ENCODE assay signal across 1 cellular context in the genomic region with DNA sequence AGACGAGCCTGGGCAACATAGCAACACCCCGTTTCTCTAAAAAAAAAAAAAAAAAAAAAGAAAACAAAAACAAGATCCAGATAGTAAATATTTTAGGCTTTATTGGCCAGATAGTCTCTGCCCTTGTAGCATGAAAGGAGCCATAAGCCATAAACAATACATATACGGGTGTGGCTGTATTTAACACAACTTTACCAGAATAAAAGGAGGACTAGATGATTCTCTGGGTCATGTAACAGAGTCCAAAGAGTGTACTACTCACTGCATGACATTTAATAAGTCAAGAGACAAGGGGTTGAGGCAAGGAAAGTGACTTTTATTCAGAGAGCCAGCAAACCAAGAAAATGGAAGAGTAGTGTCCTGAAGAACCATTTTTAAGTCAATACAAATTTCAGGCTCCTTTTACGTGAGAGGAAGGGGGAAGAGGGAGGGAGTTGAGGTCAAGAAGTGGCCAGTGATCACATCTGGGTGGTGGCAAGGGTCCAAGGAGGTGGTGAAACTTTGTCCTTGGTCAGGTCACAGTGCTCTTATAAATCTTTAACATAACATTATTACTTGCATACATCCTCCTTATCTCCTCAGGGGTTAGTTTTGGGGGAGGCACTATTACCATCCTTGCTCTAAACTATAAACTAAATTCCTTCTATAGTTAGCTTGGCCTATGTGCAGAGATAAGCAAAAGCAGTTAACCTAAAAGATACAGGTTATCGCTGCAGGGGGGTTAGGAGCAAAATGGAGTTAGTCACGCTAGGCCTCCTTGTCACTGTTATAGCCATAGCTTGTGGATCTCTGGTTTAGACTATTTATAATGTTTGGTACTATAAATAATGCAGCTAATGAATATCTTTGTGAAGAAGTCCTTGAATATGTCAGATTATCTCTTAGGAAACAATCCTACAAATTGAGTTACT.
TF ChIP-seq lines count a peak whose summit lies in the region.

No MANE protein-coding gene starts in this region.

TF ChIP-seq in K562, 482 proteins besides CTCF, POLR2A, EP300 and RAD21 (continued from another document and continues in another):
- TF ChIP-seq, protein P1, sequence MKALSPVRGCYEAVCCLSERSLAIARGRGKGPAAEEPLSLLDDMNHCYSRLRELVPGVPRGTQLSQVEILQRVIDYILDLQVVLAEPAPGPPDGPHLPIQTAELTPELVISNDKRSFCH (CRISPR knock-in tag; IDR thresholded peaks at IDR 0.05) = no peak
- TF ChIP-seq, protein P1 (tag; IDR thresholded peaks at IDR 0.05) = peak; percentile 93
- TF ChIP-seq EZH2 (IDR thresholded peaks at IDR 0.05; ENCODE audit: borderline replicate concordance, low read depth, low read length) (no peak), TCFL5 (CRISPR knock-in tag; conservative IDR thresholded peaks at IDR 0.05) (peak; percentile 89), TRIM28 (IDR thresholded peaks at IDR 0.05) (no peak), ZNF766 (CRISPR knock-in tag; conservative IDR thresholded peaks at IDR 0.05) (peak; percentile 92), ZNF133 (CRISPR knock-in tag; IDR thresholded peaks at IDR 0.05) (0 out of 2 replicates have a peak, but pooled peaks have one; percentile 75), E2F3 (CRISPR knock-in tag; IDR thresholded peaks at IDR 0.05) (peak; percentile 64; the same call in 1 of the 2 replicates), MAFK (IDR thresholded peaks at IDR 0.05; ENCODE audit: low read length) (no peak), NR4A1 (CRISPR knock-in tag; IDR thresholded peaks at IDR 0.05) (0 out of 2 replicates have a peak, but pooled peaks have one; percentile 70), NR4A1 (tag; IDR thresholded peaks at IDR 0.05) (peak; percentile 98), RAD51 (IDR thresholded peaks at IDR 0.05; ENCODE audit: borderline replicate concordance, low read depth) (no peak), NR2C2 (CRISPR knock-in tag; IDR thresholded peaks at IDR 0.05) (no peak), NR2C2 (tag; IDR thresholded peaks at IDR 0.05) (peak; percentile 65), ZNF586 (CRISPR knock-in tag; conservative IDR thresholded peaks at IDR 0.05) (0 out of 2 replicates have a peak, but pooled peaks have one; percentile 24), ZNF124 (CRISPR knock-in tag; IDR thresholded peaks at IDR 0.05) (no peak), HDAC6 (IDR thresholded peaks at IDR 0.05; ENCODE audit: low read depth, low read length) (no peak), ZFP1 (CRISPR knock-in tag; IDR thresholded peaks at IDR 0.05) (peak; percentile 73), IFI16 (CRISPR knock-in tag; IDR thresholded peaks at IDR 0.05) (peak; percentile 84), MEF2D (tag; conservative IDR thresholded peaks at IDR 0.05; ENCODE audit: low read depth) (peak; percentile 88), BCL6 (CRISPR knock-in tag; IDR thresholded peaks at IDR 0.05) (peak; percentile 89), CBFA2T3 (IDR thresholded peaks at IDR 0.05) (0 out of 2 replicates have a peak, but pooled peaks have one; percentile 36), ELF4 (CRISPR knock-in tag; IDR thresholded peaks at IDR 0.05) (peak; percentile 16; the same call in 1 of the 2 replicates), ZNF644 (tag; IDR thresholded peaks at IDR 0.05; ENCODE audit: low read depth) (peak; percentile 93)
- TF ChIP-seq, protein P2, sequence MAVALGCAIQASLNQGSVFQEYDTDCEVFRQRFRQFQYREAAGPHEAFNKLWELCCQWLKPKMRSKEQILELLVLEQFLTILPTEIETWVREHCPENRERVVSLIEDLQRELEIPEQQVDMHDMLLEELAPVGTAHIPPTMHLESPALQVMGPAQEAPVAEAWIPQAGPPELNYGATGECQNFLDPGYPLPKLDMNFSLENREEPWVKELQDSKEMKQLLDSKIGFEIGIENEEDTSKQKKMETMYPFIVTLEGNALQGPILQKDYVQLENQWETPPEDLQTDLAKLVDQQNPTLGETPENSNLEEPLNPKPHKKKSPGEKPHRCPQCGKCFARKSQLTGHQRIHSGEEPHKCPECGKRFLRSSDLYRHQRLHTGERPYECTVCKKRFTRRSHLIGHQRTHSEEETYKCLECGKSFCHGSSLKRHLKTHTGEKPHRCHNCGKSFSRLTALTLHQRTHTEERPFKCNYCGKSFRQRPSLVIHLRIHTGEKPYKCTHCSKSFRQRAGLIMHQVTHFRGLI (CRISPR knock-in tag; IDR thresholded peaks at IDR 0.05) = peak; percentile 92
- TF ChIP-seq, protein P3, sequence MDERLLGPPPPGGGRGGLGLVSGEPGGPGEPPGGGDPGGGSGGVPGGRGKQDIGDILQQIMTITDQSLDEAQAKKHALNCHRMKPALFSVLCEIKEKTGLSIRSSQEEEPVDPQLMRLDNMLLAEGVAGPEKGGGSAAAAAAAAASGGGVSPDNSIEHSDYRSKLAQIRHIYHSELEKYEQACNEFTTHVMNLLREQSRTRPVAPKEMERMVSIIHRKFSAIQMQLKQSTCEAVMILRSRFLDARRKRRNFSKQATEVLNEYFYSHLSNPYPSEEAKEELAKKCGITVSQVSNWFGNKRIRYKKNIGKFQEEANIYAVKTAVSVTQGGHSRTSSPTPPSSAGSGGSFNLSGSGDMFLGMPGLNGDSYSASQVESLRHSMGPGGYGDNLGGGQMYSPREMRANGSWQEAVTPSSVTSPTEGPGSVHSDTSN (CRISPR knock-in tag; IDR thresholded peaks at IDR 0.05; ENCODE audit: low read depth) = no peak
- TF ChIP-seq, protein P3 (tag; conservative IDR thresholded peaks at IDR 0.05; ENCODE audit: low read depth) = peak; percentile 37; the same call in 1 of the 2 replicates
- TF ChIP-seq, protein P4, sequence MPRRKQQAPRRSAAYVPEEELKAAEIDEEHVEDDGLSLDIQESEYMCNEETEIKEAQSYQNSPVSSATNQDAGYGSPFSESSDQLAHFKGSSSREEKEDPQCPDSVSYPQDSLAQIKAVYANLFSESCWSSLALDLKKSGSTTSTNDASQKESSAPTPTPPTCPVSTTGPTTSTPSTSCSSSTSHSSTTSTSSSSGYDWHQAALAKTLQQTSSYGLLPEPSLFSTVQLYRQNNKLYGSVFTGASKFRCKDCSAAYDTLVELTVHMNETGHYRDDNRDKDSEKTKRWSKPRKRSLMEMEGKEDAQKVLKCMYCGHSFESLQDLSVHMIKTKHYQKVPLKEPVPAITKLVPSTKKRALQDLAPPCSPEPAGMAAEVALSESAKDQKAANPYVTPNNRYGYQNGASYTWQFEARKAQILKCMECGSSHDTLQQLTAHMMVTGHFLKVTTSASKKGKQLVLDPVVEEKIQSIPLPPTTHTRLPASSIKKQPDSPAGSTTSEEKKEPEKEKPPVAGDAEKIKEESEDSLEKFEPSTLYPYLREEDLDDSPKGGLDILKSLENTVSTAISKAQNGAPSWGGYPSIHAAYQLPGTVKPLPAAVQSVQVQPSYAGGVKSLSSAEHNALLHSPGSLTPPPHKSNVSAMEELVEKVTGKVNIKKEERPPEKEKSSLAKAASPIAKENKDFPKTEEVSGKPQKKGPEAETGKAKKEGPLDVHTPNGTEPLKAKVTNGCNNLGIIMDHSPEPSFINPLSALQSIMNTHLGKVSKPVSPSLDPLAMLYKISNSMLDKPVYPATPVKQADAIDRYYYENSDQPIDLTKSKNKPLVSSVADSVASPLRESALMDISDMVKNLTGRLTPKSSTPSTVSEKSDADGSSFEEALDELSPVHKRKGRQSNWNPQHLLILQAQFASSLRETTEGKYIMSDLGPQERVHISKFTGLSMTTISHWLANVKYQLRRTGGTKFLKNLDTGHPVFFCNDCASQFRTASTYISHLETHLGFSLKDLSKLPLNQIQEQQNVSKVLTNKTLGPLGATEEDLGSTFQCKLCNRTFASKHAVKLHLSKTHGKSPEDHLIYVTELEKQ (CRISPR knock-in tag; IDR thresholded peaks at IDR 0.05) = peak; percentile 77
- TF ChIP-seq, protein P5, sequence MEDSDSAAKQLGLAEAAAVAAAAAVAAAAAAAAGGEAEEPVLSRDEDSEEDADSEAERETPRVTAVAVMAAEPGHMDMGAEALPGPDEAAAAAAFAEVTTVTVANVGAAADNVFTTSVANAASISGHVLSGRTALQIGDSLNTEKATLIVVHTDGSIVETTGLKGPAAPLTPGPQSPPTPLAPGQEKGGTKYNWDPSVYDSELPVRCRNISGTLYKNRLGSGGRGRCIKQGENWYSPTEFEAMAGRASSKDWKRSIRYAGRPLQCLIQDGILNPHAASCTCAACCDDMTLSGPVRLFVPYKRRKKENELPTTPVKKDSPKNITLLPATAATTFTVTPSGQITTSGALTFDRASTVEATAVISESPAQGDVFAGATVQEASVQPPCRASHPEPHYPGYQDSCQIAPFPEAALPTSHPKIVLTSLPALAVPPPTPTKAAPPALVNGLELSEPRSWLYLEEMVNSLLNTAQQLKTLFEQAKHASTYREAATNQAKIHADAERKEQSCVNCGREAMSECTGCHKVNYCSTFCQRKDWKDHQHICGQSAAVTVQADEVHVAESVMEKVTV (CRISPR knock-in tag; IDR thresholded peaks at IDR 0.05) = peak; percentile 57; the same call in 1 of the 2 replicates
- TF ChIP-seq, protein P6, sequence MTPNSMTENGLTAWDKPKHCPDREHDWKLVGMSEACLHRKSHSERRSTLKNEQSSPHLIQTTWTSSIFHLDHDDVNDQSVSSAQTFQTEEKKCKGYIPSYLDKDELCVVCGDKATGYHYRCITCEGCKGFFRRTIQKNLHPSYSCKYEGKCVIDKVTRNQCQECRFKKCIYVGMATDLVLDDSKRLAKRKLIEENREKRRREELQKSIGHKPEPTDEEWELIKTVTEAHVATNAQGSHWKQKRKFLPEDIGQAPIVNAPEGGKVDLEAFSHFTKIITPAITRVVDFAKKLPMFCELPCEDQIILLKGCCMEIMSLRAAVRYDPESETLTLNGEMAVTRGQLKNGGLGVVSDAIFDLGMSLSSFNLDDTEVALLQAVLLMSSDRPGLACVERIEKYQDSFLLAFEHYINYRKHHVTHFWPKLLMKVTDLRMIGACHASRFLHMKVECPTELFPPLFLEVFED (CRISPR knock-in tag; conservative IDR thresholded peaks at IDR 0.05) = no peak
- TF ChIP-seq, protein P7, sequence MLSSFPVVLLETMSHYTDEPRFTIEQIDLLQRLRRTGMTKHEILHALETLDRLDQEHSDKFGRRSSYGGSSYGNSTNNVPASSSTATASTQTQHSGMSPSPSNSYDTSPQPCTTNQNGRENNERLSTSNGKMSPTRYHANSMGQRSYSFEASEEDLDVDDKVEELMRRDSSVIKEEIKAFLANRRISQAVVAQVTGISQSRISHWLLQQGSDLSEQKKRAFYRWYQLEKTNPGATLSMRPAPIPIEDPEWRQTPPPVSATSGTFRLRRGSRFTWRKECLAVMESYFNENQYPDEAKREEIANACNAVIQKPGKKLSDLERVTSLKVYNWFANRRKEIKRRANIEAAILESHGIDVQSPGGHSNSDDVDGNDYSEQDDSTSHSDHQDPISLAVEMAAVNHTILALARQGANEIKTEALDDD (IDR thresholded peaks at IDR 0.05) = peak; percentile 94
- TF ChIP-seq, protein P8, sequence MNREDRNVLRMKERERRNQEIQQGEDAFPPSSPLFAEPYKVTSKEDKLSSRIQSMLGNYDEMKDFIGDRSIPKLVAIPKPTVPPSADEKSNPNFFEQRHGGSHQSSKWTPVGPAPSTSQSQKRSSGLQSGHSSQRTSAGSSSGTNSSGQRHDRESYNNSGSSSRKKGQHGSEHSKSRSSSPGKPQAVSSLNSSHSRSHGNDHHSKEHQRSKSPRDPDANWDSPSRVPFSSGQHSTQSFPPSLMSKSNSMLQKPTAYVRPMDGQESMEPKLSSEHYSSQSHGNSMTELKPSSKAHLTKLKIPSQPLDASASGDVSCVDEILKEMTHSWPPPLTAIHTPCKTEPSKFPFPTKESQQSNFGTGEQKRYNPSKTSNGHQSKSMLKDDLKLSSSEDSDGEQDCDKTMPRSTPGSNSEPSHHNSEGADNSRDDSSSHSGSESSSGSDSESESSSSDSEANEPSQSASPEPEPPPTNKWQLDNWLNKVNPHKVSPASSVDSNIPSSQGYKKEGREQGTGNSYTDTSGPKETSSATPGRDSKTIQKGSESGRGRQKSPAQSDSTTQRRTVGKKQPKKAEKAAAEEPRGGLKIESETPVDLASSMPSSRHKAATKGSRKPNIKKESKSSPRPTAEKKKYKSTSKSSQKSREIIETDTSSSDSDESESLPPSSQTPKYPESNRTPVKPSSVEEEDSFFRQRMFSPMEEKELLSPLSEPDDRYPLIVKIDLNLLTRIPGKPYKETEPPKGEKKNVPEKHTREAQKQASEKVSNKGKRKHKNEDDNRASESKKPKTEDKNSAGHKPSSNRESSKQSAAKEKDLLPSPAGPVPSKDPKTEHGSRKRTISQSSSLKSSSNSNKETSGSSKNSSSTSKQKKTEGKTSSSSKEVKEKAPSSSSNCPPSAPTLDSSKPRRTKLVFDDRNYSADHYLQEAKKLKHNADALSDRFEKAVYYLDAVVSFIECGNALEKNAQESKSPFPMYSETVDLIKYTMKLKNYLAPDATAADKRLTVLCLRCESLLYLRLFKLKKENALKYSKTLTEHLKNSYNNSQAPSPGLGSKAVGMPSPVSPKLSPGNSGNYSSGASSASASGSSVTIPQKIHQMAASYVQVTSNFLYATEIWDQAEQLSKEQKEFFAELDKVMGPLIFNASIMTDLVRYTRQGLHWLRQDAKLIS (CRISPR knock-in tag; IDR thresholded peaks at IDR 0.05) = no peak
- TF ChIP-seq, protein P9, sequence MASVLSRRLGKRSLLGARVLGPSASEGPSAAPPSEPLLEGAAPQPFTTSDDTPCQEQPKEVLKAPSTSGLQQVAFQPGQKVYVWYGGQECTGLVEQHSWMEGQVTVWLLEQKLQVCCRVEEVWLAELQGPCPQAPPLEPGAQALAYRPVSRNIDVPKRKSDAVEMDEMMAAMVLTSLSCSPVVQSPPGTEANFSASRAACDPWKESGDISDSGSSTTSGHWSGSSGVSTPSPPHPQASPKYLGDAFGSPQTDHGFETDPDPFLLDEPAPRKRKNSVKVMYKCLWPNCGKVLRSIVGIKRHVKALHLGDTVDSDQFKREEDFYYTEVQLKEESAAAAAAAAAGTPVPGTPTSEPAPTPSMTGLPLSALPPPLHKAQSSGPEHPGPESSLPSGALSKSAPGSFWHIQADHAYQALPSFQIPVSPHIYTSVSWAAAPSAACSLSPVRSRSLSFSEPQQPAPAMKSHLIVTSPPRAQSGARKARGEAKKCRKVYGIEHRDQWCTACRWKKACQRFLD (CRISPR knock-in tag; IDR thresholded peaks at IDR 0.05) = peak; percentile 92
- TF ChIP-seq, protein P10, sequence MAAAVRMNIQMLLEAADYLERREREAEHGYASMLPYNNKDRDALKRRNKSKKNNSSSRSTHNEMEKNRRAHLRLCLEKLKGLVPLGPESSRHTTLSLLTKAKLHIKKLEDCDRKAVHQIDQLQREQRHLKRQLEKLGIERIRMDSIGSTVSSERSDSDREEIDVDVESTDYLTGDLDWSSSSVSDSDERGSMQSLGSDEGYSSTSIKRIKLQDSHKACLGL (CRISPR knock-in tag; IDR thresholded peaks at IDR 0.05; ENCODE audit: borderline replicate concordance, poor library complexity, severe bottlenecking) = peak; percentile 46
